ENCODE assay signal across 1 cellular context in genomic region chr15:74433592-74434259, GRCh38.
TF ChIP-seq lines count a peak whose summit lies in the region.

TSS of gene SEMA7A (minus strand) at chr15:74433958. CDS start at chr15:74433918, 40 bp downstream.

TF ChIP-seq in WTC11, 78 proteins besides CTCF, POLR2A, EP300 and RAD21 (continued from another document and continues in another):
- TF ChIP-seq ZBTB43 (CRISPR knock-in tag; IDR thresholded peaks at IDR 0.05) (no peak), TP53 (CRISPR knock-in tag; IDR thresholded peaks at IDR 0.05) (peak; percentile 83; the same call in 1 of the 2 replicates), ZNF138 (CRISPR knock-in tag; conservative IDR thresholded peaks at IDR 0.05) (no peak), SP1 (CRISPR knock-in tag; conservative IDR thresholded peaks at IDR 0.05) (peak; percentile 69), RORB (CRISPR knock-in tag; IDR thresholded peaks at IDR 0.05) (no peak), SMAD3 (CRISPR knock-in tag; IDR thresholded peaks at IDR 0.05; ENCODE audit: borderline replicate concordance) (no peak), NFYB (CRISPR knock-in tag; conservative IDR thresholded peaks at IDR 0.05; ENCODE audit: low read depth) (no peak), STAT6 (CRISPR knock-in tag; conservative IDR thresholded peaks at IDR 0.05; ENCODE audit: low read depth) (no peak), USF1 (CRISPR knock-in tag; IDR thresholded peaks at IDR 0.05) (no peak), IRF1 (CRISPR knock-in tag; IDR thresholded peaks at IDR 0.05) (no peak), HMGXB4 (CRISPR knock-in tag; IDR thresholded peaks at IDR 0.05) (peak; percentile 92), NFATC4 (CRISPR knock-in tag; IDR thresholded peaks at IDR 0.05) (no peak), AR (CRISPR knock-in tag; IDR thresholded peaks at IDR 0.05) (no peak), ZNF532 (CRISPR knock-in tag; IDR thresholded peaks at IDR 0.05; ENCODE audit: borderline replicate concordance) (no peak), GABPB1 (CRISPR knock-in tag; IDR thresholded peaks at IDR 0.05) (no peak; the same call in 1 of the 2 replicates), CDX4 (CRISPR knock-in tag; IDR thresholded peaks at IDR 0.05; ENCODE audit: borderline replicate concordance) (no peak), OVOL2 (CRISPR knock-in tag; IDR thresholded peaks at IDR 0.05; ENCODE audit: borderline replicate concordance) (no peak), NR2C2 (CRISPR knock-in tag; IDR thresholded peaks at IDR 0.05) (no peak), ZNF396 (CRISPR knock-in tag; IDR thresholded peaks at IDR 0.05; ENCODE audit: borderline replicate concordance) (no peak), AFF4 (CRISPR knock-in tag; IDR thresholded peaks at IDR 0.05; ENCODE audit: borderline replicate concordance) (no peak), ZNF425 (CRISPR knock-in tag; conservative IDR thresholded peaks at IDR 0.05) (no peak), E2F5 (CRISPR knock-in tag; IDR thresholded peaks at IDR 0.05) (peak; percentile 82; the same call in 1 of the 2 replicates), KAT7 (CRISPR knock-in tag; IDR thresholded peaks at IDR 0.05; ENCODE audit: borderline replicate concordance) (0 out of 2 replicates have a peak, but pooled peaks have one; percentile 70), ERG (CRISPR knock-in tag; IDR thresholded peaks at IDR 0.05) (no peak), ELF4 (CRISPR knock-in tag; IDR thresholded peaks at IDR 0.05; ENCODE audit: low read depth) (peak; percentile 79; the same call in 1 of the 2 replicates), MYBL2 (CRISPR knock-in tag; IDR thresholded peaks at IDR 0.05) (no peak), FOXK1 (CRISPR knock-in tag; IDR thresholded peaks at IDR 0.05) (peak; percentile 86)
